21 cellular contexts compared by ENCODE assay signal in genomic region chrX:149831473-149831872, GRCh38. TPM values are rescaled to one million over a fixed set of nuclear protein-coding genes. Genes with fewer than 3 reads are reported as not detected.
"Had no signal": no experiment of that assay in that cellular context is flagged by ENCODE, and none has a peak within 500 bp of the region (broad histone marks: within the 10 kb centered on the region; RNA-seq: fewer than 3 reads in every experiment).

No MANE protein-coding gene starts in this region.

- H3K9me3 Mint-ChIP-seq: activated T-helper 17 cell treated with anti-CD3 and anti-CD28 coated beads, Interleukin-2, amount 50 U/mL, for 72 hours; dendritic cell treated with granulocyte-macrophage colony-stimulating factor and Interleukin-4, amounts not matched to agents 40 ng/mL and 50 ng/mL, for 4 days; stimulated activated effector memory CD8-positive, alpha-beta T cell treated with anti-CD3 and anti-CD28 coated beads, Interleukin-12 subunit alpha, Interleukin-12 subunit beta, amount 100 ng/mL, for 72 hours had no signal

- H3K36me3 Mint-ChIP-seq: naive B cell had no signal

- ATAC-seq: activated T-helper 17 cell treated with anti-CD3 and anti-CD28 coated beads, Interleukin-2, amount 50 U/mL, for 72 hours; heart left ventricle; left colon; stimulated activated effector memory CD8-positive, alpha-beta T cell treated with anti-CD3 and anti-CD28 coated beads, Interleukin-12 subunit alpha, Interleukin-12 subunit beta, amount 100 ng/mL, for 72 hours; upper lobe of right lung had no signal

- H3K27ac Mint-ChIP-seq: activated T-helper 17 cell treated with anti-CD3 and anti-CD28 coated beads, Interleukin-2, amount 50 U/mL, for 72 hours; dendritic cell treated with granulocyte-macrophage colony-stimulating factor and Interleukin-4, amounts not matched to agents 40 ng/mL and 50 ng/mL, for 4 days had no signal

- H3K27me3 Mint-ChIP-seq: activated T-helper 17 cell treated with anti-CD3 and anti-CD28 coated beads, Interleukin-2, amount 50 U/mL, for 72 hours had no signal

- H3K4me3 Mint-ChIP-seq: dendritic cell treated with granulocyte-macrophage colony-stimulating factor and Interleukin-4, amounts not matched to agents 40 ng/mL and 50 ng/mL, for 4 days had no signal

- DNase-seq: activated CD4-positive, alpha-beta T cell treated with anti-CD3 and anti-CD28 coated beads for 1 hour; activated CD4-positive, alpha-beta T cell treated with anti-CD3 and anti-CD28 coated beads, Interleukin-2, amount 50 U/mL, for 48 hours; activated naive CD4-positive, alpha-beta T cell treated with Interleukin-2 at 50 U/mL for 16 hours; aorta; cerebellar nuclear complex; effector memory CD4-positive, alpha-beta T cell; heart left ventricle; left colon; naive B cell; nucleus accumbens; upper lobe of right lung had no signal

RNA-seq across cellular contexts. Expression of gene MAGEA8, which starts 49.5 kb away (rescaled TPM):
- total RNA-seq: activated T-helper 17 cell treated with anti-CD3 and anti-CD28 coated beads, Interleukin-2, amount 50 U/mL, for 72 hours; aorta; breast epithelium; fibroblast of lung; frontal cortex; heart left ventricle; left colon; lung microvascular endothelial cell; mononuclear cell; posterior vena cava; thoracic aorta; upper lobe of right lung had no signal
- polyA plus RNA-seq: aorta, fibroblast of lung, heart left ventricle had no signal

RNA-seq across cellular contexts. Expression of gene MAGEA9, which starts 49.7 kb away (rescaled TPM):
- total RNA-seq: activated T-helper 17 cell treated with anti-CD3 and anti-CD28 coated beads, Interleukin-2, amount 50 U/mL, for 72 hours; aorta; breast epithelium; fibroblast of lung; frontal cortex; heart left ventricle; left colon; lung microvascular endothelial cell; mononuclear cell; posterior vena cava; thoracic aorta; upper lobe of right lung had no signal
- polyA plus RNA-seq: aorta, fibroblast of lung, heart left ventricle had no signal

RNA-seq across cellular contexts. Expression of gene HSFX1, which starts 57.6 kb away (rescaled TPM):
- total RNA-seq: mononuclear cell had no signal
